In the genomic region with DNA sequence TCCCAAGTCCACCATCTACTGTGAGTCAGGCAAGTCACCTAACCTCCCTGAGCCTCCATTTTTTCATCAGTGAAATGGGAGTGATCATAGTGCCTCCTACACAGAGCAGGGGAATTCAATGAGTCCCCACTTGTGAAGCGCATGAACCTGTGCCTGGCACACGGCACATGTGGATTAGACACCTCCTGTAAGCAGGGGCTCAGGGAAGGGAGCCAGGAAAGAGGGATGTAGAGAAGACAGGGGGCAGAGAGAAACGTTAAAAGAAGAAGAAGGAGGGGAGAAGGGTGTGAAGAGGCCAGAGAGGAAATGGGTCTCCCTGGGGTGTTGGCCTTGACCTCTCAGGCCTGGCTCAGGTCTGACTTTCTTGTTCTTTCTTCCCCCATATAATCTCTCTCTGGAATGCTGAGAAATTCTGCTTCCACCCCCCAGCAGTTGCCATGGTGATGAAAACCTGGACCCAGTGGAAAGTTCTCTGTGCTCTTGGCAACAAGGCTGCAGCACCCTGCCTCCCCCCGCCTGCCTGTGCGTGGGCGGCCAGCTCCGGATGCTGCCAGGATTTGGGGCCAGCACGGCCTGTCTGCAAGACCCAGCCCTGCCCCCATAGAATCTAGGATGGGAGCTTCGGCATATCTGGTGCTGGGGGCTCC, we compare ENCODE assay signal across 12 cellular contexts.
DNase-seq lines count a peak whose midpoint lies in the region; ATAC-seq and TF ChIP-seq lines count a peak whose summit lies in the region.
"Had no signal": no experiment of that assay in that cellular context is flagged by ENCODE, and none has a peak within 500 bp of the region (broad histone marks: within the 10 kb centered on the region; RNA-seq: fewer than 3 reads in every experiment).

No MANE protein-coding gene starts in this region.

- 40 to 57% (median 44%) methylated on average over 3 to 9 of the region's 9 CpGs for WGBS in adrenal gland, 4 donors

- no peak for TF ChIP-seq POLR2A in adrenal gland (IDR thresholded peaks at IDR 0.05)

- DNase-seq in DMS 273 treated with DMSO at 0.1 percent for 48 hours (lab: John Stamatoyannopoulos, UW) (peak; percentile 46), adrenal gland (peak; percentile 46 to 86 (median 50)), left ventricle myocardium superior (peak; percentile 84), posterior cingulate gyrus (peak; percentile 58 to 99 (median 90)), DMS53 treated with DMSO at 0.1 percent for 48 hours (lab: John Stamatoyannopoulos, UW; ENCODE audit: unreplicated experiment) (no peak)
- DNase-seq in stimulated activated CD4-positive, alpha-beta T cell treated with anti-CD3 and anti-CD28 coated beads, Interleukin-4, amount 100 ng/mL, for 24 hours = no peak
- no peak for DNase-seq in CD8-positive, alpha-beta memory T cell
- no peak for DNase-seq in activated CD8-positive, alpha-beta memory T cell treated with anti-CD3 and anti-CD28 coated beads, Interleukin-2, amount 50 U/mL, for 4 hours
- DNase-seq: activated CD4-positive, alpha-beta T cell treated with anti-CD3 and anti-CD28 coated beads for 36 hours; DMS79; NCI-H345 had no signal

- CTCF ChIA-PET in CD8-positive, alpha-beta memory T cell (lab: Charles Lee) = no interaction called here

- peaks cover 8 to 17% of the 10 kb centered on the region in 2 donors for H3K27me3 Mint-ChIP-seq in CD8-positive, alpha-beta memory T cell
- H3K27me3 Mint-ChIP-seq: activated CD4-positive, alpha-beta T cell treated with anti-CD3 and anti-CD28 coated beads for 36 hours had no signal

- no peaks in the 10 kb centered on the region for H3K9me3 ChIP-seq in adrenal gland (replicated peaks in 1 of 3)
- no peaks in the 10 kb centered on the region for H3K9me3 ChIP-seq in CD8-positive, alpha-beta memory T cell (ENCODE audit: low read length)

- intact Hi-C loops in adrenal gland (cut with DNase I) (no loop called here), left ventricle myocardium superior (cut with micrococcal nuclease) (no loop called here), posterior cingulate gyrus (cut with DNase I) (no loop called here)

- H3K27me3 ChIP-seq in adrenal gland = no peaks in the 10 kb centered on the region
- no peaks in the 10 kb centered on the region for H3K27me3 ChIP-seq in CD8-positive, alpha-beta memory T cell (ENCODE audit: insufficient read depth, low read length, poor library complexity, severe bottlenecking)

- H3K4me3 ChIP-seq in adrenal gland = no peak overlapping the region
- H3K4me3 ChIP-seq in CD8-positive, alpha-beta memory T cell (ENCODE audit: low read length) = no peak overlapping the region

- no peak overlapping the region for H3K27ac ChIP-seq in adrenal gland
- no peak overlapping the region for H3K27ac ChIP-seq in CD8-positive, alpha-beta memory T cell (ENCODE audit: low read depth, low read length)

- peaks cover 0 to 2% (median 0%) of the 10 kb centered on the region in 5 donors for H3K9me3 Mint-ChIP-seq in CD8-positive, alpha-beta memory T cell
- H3K9me3 Mint-ChIP-seq: dendritic cell treated with granulocyte-macrophage colony-stimulating factor and Interleukin-4, amounts not matched to agents 40 ng/mL and 50 ng/mL, for 4 days had no signal

- no peak overlapping the region for H3K4me3 Mint-ChIP-seq in CD8-positive, alpha-beta memory T cell
- H3K4me3 Mint-ChIP-seq: activated CD4-positive, alpha-beta T cell treated with anti-CD3 and anti-CD28 coated beads for 36 hours; dendritic cell treated with granulocyte-macrophage colony-stimulating factor and Interleukin-4, amounts not matched to agents 40 ng/mL and 50 ng/mL, for 4 days had no signal

- H3K36me3 Mint-ChIP-seq in CD8-positive, alpha-beta memory T cell = no peaks in the 10 kb centered on the region

- POLR2A ChIA-PET in CD8-positive, alpha-beta memory T cell (lab: Charles Lee) = no interaction called here

- no peaks in the 10 kb centered on the region for H3K4me1 Mint-ChIP-seq in CD8-positive, alpha-beta memory T cell
- H3K4me1 Mint-ChIP-seq: activated CD4-positive, alpha-beta T cell treated with anti-CD3 and anti-CD28 coated beads for 36 hours had no signal

- ATAC-seq in left ventricle myocardium superior = peak; percentile 83
- ATAC-seq: activated CD4-positive, alpha-beta T cell treated with anti-CD3 and anti-CD28 coated beads for 36 hours had no signal

- peaks cover 0 to 12% of the 10 kb centered on the region in 2 donors for H3K4me1 ChIP-seq in adrenal gland (replicated peaks in 1 of 2)
- H3K4me1 ChIP-seq in CD8-positive, alpha-beta memory T cell (ENCODE audit: insufficient read depth, low read length) = no peaks in the 10 kb centered on the region

- H3K36me3 ChIP-seq in adrenal gland (replicated peaks in 1 of 2) = no peaks in the 10 kb centered on the region
- no peaks in the 10 kb centered on the region for H3K36me3 ChIP-seq in CD8-positive, alpha-beta memory T cell (ENCODE audit: insufficient read depth, low read length)

- no peak for TF ChIP-seq CTCF in adrenal gland (IDR thresholded peaks at IDR 0.05)

- no peak overlapping the region for H3K27ac Mint-ChIP-seq in CD8-positive, alpha-beta memory T cell
- H3K27ac Mint-ChIP-seq: activated CD4-positive, alpha-beta T cell treated with anti-CD3 and anti-CD28 coated beads for 36 hours; dendritic cell treated with granulocyte-macrophage colony-stimulating factor and Interleukin-4, amounts not matched to agents 40 ng/mL and 50 ng/mL, for 4 days had no signal

Comparison
In these comparisons a context has a peak if more than half of its experiments do, and no peak if none do; other contexts are left out.
1. DNase-seq: peak in DMS 273 treated with DMSO at 0.1 percent for 48 hours (single experiment), adrenal gland (7 of 7), left ventricle myocardium superior (single experiment) and posterior cingulate gyrus (10 of 10); none in stimulated activated CD4-positive, alpha-beta T cell treated with anti-CD3 and anti-CD28 coated beads, Interleukin-4, amount 100 ng/mL, for 24 hours (single experiment), CD8-positive, alpha-beta memory T cell (0 of 5), activated CD8-positive, alpha-beta memory T cell treated with anti-CD3 and anti-CD28 coated beads, Interleukin-2, amount 50 U/mL, for 4 hours (single experiment) and DMS53 treated with DMSO at 0.1 percent for 48 hours (single experiment).